Comparison of ENCODE assay signal across 8 cellular contexts in the genomic region with DNA sequence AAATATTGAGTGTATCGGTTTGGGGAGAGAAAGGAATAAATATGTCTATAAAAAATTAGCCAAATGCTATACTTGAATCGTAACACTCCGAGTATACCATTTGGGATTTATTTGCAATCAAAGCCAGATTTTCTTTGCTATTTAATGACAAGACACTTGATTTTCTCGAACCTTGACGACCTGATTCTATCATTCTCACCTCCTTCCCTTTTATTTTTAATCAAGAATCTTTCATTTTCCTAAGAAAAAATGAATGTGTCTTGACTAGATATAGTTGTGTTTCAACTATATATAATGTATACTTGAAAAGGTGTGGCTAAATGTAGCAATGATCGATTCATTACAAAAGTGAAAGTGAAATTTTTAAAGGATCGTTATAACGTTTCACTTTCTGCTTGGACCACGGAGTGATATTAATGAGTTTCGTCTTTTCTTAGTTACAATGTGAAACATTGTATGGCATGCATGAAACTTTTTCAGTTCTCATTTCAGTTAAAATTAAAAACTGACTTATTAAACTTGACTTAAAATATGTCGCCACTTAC. TPM values are rescaled to one million over a fixed set of nuclear protein-coding genes. Genes with fewer than 3 reads are reported as not detected.
A peak's percentile ranks its signal among the peaks of the same experiment; 100 is the strongest.
DNase-seq lines count a peak whose midpoint lies in the region; ATAC-seq and TF ChIP-seq lines count a peak whose summit lies in the region.

No MANE protein-coding gene starts in this region.

- CTCF ChIA-PET in MCF 10A (lab: Yijun Ruan, JAX) = interaction anchor here (0.6 to 3.5 kb wide), 5 partner anchors 9 to 231 kb away, joined by 3 to 38 read pairs (median 5); no protein-coding TSS in a partner anchor

- H3K27ac ChIP-seq in DND-41 (ENCODE audit: low read length) = peak overlapping the region; percentile 71
- peak overlapping the region; percentile 76 for H3K27ac ChIP-seq in HUES64 (ENCODE audit: low read depth, low read length)
- no peak overlapping the region for H3K27ac ChIP-seq in mesodermal cell (ENCODE audit: low read depth, low read length, severe bottlenecking)

- intact Hi-C loops in MCF 10A (cut with micrococcal nuclease) = no loop called here

- H3K9me3 ChIP-seq in DND-41 (ENCODE audit: insufficient read depth, low read length, severe bottlenecking) = no peaks in the 10 kb centered on the region
- no peaks in the 10 kb centered on the region for H3K9me3 ChIP-seq in HUES64 (ENCODE audit: insufficient read depth, low read depth, low read length)
- no peaks in the 10 kb centered on the region for H3K9me3 ChIP-seq in mesodermal cell (ENCODE audit: control insufficient read depth, low read length)

- no peak for DNase-seq in DND-41
- DNase-seq in MCF 10A (ENCODE audit: unreplicated experiment) = no peak
- no peak for DNase-seq in hypothalamus (lab: John Stamatoyannopoulos, UW)
- no peak for DNase-seq in activated gamma-delta T cell (lab: John Stamatoyannopoulos, UW)
- no peak for DNase-seq in DMS79 treated with DMSO at 0.1 percent for 48 hours (lab: John Stamatoyannopoulos, UW)

- H2AFZ ChIP-seq in DND-41 (ENCODE audit: low read depth, low read length) = peak overlapping the region; percentile 67

- no peaks in the 10 kb centered on the region for H3K27me3 Mint-ChIP-seq in MCF 10A (ENCODE audit: insufficient read depth, unreplicated experiment)

- POLR2A ChIA-PET in MCF 10A (lab: Yijun Ruan, JAX) = interaction anchor here (0.9 to 1.4 kb wide), 4 partner anchors 11 to 115 kb away, joined by 4 to 6 read pairs (median 5); a partner anchor contains a TSS

- peak overlapping the region; percentile 77 for H3K4me3 Mint-ChIP-seq in MCF 10A (ENCODE audit: unreplicated experiment)

- H3K9ac ChIP-seq in DND-41 (ENCODE audit: low read depth, low read length) (peak overlapping the region; percentile 64), HUES64 (ENCODE audit: low read depth, low read length) (peak overlapping the region; percentile 81)

- TSS peak; percentile 76 for BruUV-seq in MCF 10A (replicated peaks; lab: Mats Ljungman, UMichigan)

- H3K27me3 ChIP-seq in DND-41 (ENCODE audit: insufficient read depth, low read length, poor library complexity) (no peaks in the 10 kb centered on the region), HUES64 (ENCODE audit: insufficient read depth, low read length) (no peaks in the 10 kb centered on the region)

- H3K4me2 ChIP-seq in DND-41 (ENCODE audit: insufficient read depth, low read length) = peak overlapping the region; percentile 66

- H3K27ac Mint-ChIP-seq in MCF 10A (ENCODE audit: low read depth, unreplicated experiment) = peak overlapping the region; percentile 35

- H3K4me1 ChIP-seq in DND-41 (ENCODE audit: insufficient read depth, low read length) = peaks cover 22% of the 10 kb centered on the region
- peaks cover 4% of the 10 kb centered on the region; the same call in 1 of the 2 replicates for H3K4me1 ChIP-seq in HUES64 (ENCODE audit: insufficient read depth, low read length)
- H3K4me1 ChIP-seq in mesodermal cell (ENCODE audit: control insufficient read depth, insufficient read depth, low read length, poor library complexity, severe bottlenecking) = peaks cover 3% of the 10 kb centered on the region

- WGBS in HUES64 = 27% methylated on average over 11 of the region's 11 CpGs
- WGBS in mesodermal cell (ENCODE audit: insufficient coverage in 2 of 2), 2 experiments = 24 to 83% methylated on average over 1 to 7 of the region's 11 CpGs

- H3K9me3 Mint-ChIP-seq in MCF 10A (ENCODE audit: unreplicated experiment) = no peaks in the 10 kb centered on the region

- H3K4me1 Mint-ChIP-seq in MCF 10A (ENCODE audit: insufficient read depth, unreplicated experiment) = no peaks in the 10 kb centered on the region

- peaks cover 28% of the 10 kb centered on the region for H3K79me2 ChIP-seq in DND-41 (ENCODE audit: insufficient read depth, low read length)

- TF ChIP-seq CTCF in DND-41 (IDR thresholded peaks at IDR 0.05; ENCODE audit: borderline replicate concordance, extremely low read depth, low read length, poor library complexity, severe bottlenecking) = no peak
- no peak for TF ChIP-seq CTCF in MCF 10A (IDR thresholded peaks at IDR 0.05; ENCODE audit: unreplicated experiment)

- peaks cover 3% of the 10 kb centered on the region; the same call in 1 of the 2 replicates for H4K20me1 ChIP-seq in DND-41 (ENCODE audit: insufficient read depth, low read length)

- peaks cover 33% of the 10 kb centered on the region for H3K36me3 Mint-ChIP-seq in MCF 10A (ENCODE audit: insufficient read depth, unreplicated experiment)

- ATAC-seq in DND-41 (ENCODE audit: insufficient read depth, low read depth) (peak; percentile 21; the same call in 1 of the 3 replicates), GM21381 (IDR thresholded peaks at IDR 0.05; ENCODE audit: unreplicated experiment) (peak; percentile 52)

- H3K4me3 ChIP-seq in DND-41 (ENCODE audit: low read depth in 1 of 2, low read length in 2 of 2) (peak overlapping the region; percentile 70 to 71), HUES64 (ENCODE audit: low read length) (peak overlapping the region; percentile 96), mesodermal cell (ENCODE audit: extremely low read depth, insufficient read depth, low read length, poor library complexity, severe bottlenecking) (peak overlapping the region; percentile 75)

- H3K36me3 ChIP-seq in DND-41 (ENCODE audit: insufficient read depth, low read length) (peaks cover 21% of the 10 kb centered on the region), HUES64 (ENCODE audit: insufficient read depth, low read length) (peaks cover 24% of the 10 kb centered on the region), mesodermal cell (ENCODE audit: control insufficient read depth, insufficient read depth, low read length) (peaks cover 22% of the 10 kb centered on the region)

RNA-seq across cellular contexts. Expression of a gene that starts 0.6 kb away (rescaled TPM):
- 32.3 TPM for polyA plus RNA-seq in HUES64 (2013, experiment 1 of 2)
- 38.8 TPM for polyA plus RNA-seq in HUES64 (2013, experiment 2 of 2)
- total RNA-seq in MCF 10A (2022) = 53.3 and 59.6 TPM in 2 replicates
- 43.3 TPM for polyA plus RNA-seq in mesodermal cell (2013, experiment 1 of 2)
- polyA plus RNA-seq in mesodermal cell (2013, experiment 2 of 2) = 54.3 TPM
